In genomic region chr1:231871878-231872277, GRCh38 we compare ENCODE assay signal across 21 cellular contexts.
A peak's percentile ranks its signal among the peaks of the same experiment; 100 is the strongest.
DNase-seq lines count a peak whose midpoint lies in the region; ATAC-seq and TF ChIP-seq lines count a peak whose summit lies in the region.
"Had no signal": no experiment of that assay in that cellular context is flagged by ENCODE, and none has a peak within 500 bp of the region (broad histone marks: within the 10 kb centered on the region; RNA-seq: fewer than 3 reads in every experiment).

No MANE protein-coding gene starts in this region.

- H3K27me3 ChIP-seq in aorta (ENCODE audit: control insufficient read depth in 1 of 2, insufficient read depth in 2 of 2, low read length in 1 of 2) (no peaks in the 10 kb centered on the region), Caco-2 (replicated peaks; ENCODE audit: control insufficient read depth, insufficient read depth, low read length) (no peaks in the 10 kb centered on the region)

- H3K27ac ChIP-seq in aorta (ENCODE audit: low read depth in 1 of 2, low read length in 2 of 2), result no peak overlapping the region
- H3K27ac ChIP-seq: left ventricle myocardium inferior had no signal

- H3K9me3 Mint-ChIP-seq in activated T-cell treated with anti-CD3 and anti-CD28 coated beads, Interleukin-2, amount 50 U/mL, for 24 hours, result peaks cover 5% of the 10 kb centered on the region
- H3K9me3 Mint-ChIP-seq in T-cell, result peaks cover 3 to 5% (median 4%) of the 10 kb centered on the region in 3 donors
- H3K9me3 Mint-ChIP-seq in immature natural killer cell, result peaks cover 0 to 5% (median 0%) of the 10 kb centered on the region in 6 donors
- peaks cover 10% of the 10 kb centered on the region for H3K9me3 Mint-ChIP-seq in Caco-2 (ENCODE audit: unreplicated experiment)

- no peak for TF ChIP-seq CTCF in Caco-2 (IDR thresholded peaks at IDR 0.05; ENCODE audit: insufficient read depth in 1 of 2, low read depth in 1 of 2, low read length in 1 of 2, severe bottlenecking in 1 of 2, unreplicated experiment in 1 of 2)

- H3K36me3 ChIP-seq in aorta (ENCODE audit: control insufficient read depth in 1 of 2, insufficient read depth in 2 of 2, low read length in 1 of 2), result no peaks in the 10 kb centered on the region
- H3K36me3 ChIP-seq in Caco-2 (ENCODE audit: control insufficient read depth, insufficient read depth, low read length), result no peaks in the 10 kb centered on the region

- peaks cover 2% of the 10 kb centered on the region for H3K36me3 Mint-ChIP-seq in activated T-cell treated with anti-CD3 and anti-CD28 coated beads, Interleukin-2, amount 50 U/mL, for 24 hours (ENCODE audit: low read depth)
- peaks cover 26% of the 10 kb centered on the region for H3K36me3 Mint-ChIP-seq in T-cell
- H3K36me3 Mint-ChIP-seq in immature natural killer cell, result peaks cover 5 to 9% (median 5%) of the 10 kb centered on the region in 3 donors
- H3K36me3 Mint-ChIP-seq in Caco-2 (ENCODE audit: insufficient read depth, unreplicated experiment), result peaks cover 7% of the 10 kb centered on the region

- peak overlapping the region; percentile 4 for H3K27ac Mint-ChIP-seq in activated T-cell treated with anti-CD3 and anti-CD28 coated beads, Interleukin-2, amount 50 U/mL, for 24 hours
- H3K27ac Mint-ChIP-seq in T-cell (peak overlapping the region; percentile 25 to 71), immature natural killer cell (peak overlapping the region; percentile 4 to 82 (median 76)), Caco-2 (ENCODE audit: unreplicated experiment) (no peak overlapping the region)
- H3K27ac Mint-ChIP-seq: activated naive CD4-positive, alpha-beta T cell treated with anti-CD3 and anti-CD28 coated beads for 36 hours had no signal

- no peaks in the 10 kb centered on the region for H3K27me3 Mint-ChIP-seq in activated T-cell treated with anti-CD3 and anti-CD28 coated beads, Interleukin-2, amount 50 U/mL, for 24 hours
- H3K27me3 Mint-ChIP-seq in T-cell (no peaks in the 10 kb centered on the region), immature natural killer cell (ENCODE audit: low read depth in 3 of 3) (no peaks in the 10 kb centered on the region), Caco-2 (ENCODE audit: insufficient read depth, unreplicated experiment) (no peaks in the 10 kb centered on the region)

- H3K9me3 ChIP-seq in aorta (ENCODE audit: control insufficient read depth, low read length), result no peaks in the 10 kb centered on the region
- peaks cover 2% of the 10 kb centered on the region; the same call in 1 of the 2 replicates for H3K9me3 ChIP-seq in Caco-2

- CTCF ChIA-PET in T-cell (lab: Charles Lee), result no interaction called here
- CTCF ChIA-PET in Caco-2 (lab: Charles Lee), result no interaction called here

- ATAC-seq in T-cell (replicated peaks in 1 of 4), result peak in 3 of 4 experiments; percentile 34 to 67 (median 56)
- peak; percentile 7 for ATAC-seq in aorta (ENCODE audit: low FRiP score)
- ATAC-seq: K562 had no signal

- H3K4me3 ChIP-seq in aorta (ENCODE audit: low read length in 2 of 2) (no peak overlapping the region), Caco-2 (ENCODE audit: low read depth, low read length) (no peak overlapping the region)
- H3K4me3 ChIP-seq: K562, left ventricle myocardium inferior had no signal

- peaks cover 37% of the 10 kb centered on the region for H3K4me1 Mint-ChIP-seq in activated T-cell treated with anti-CD3 and anti-CD28 coated beads, Interleukin-2, amount 50 U/mL, for 24 hours (ENCODE audit: low read depth)
- peaks cover 44 to 47% (median 45%) of the 10 kb centered on the region in 3 donors for H3K4me1 Mint-ChIP-seq in T-cell
- H3K4me1 Mint-ChIP-seq in immature natural killer cell, result peaks cover 41 to 48% of the 10 kb centered on the region in 2 donors
- H3K4me1 Mint-ChIP-seq in Caco-2 (ENCODE audit: low read depth, unreplicated experiment), result no peaks in the 10 kb centered on the region

- POLR2A ChIA-PET in T-cell (lab: Charles Lee), result no interaction called here
- POLR2A ChIA-PET in Caco-2 (lab: Charles Lee), result no interaction called here

- intact Hi-C loops in aorta (cut with DNase I), result no loop called here
- intact Hi-C loops in Caco-2 (cut with micrococcal nuclease; ENCODE audit: unreplicated experiment), result no loop called here

- H3K4me3 Mint-ChIP-seq in activated T-cell treated with anti-CD3 and anti-CD28 coated beads, Interleukin-2, amount 50 U/mL, for 24 hours, result no peak overlapping the region
- H3K4me3 Mint-ChIP-seq in T-cell, result no peak overlapping the region
- H3K4me3 Mint-ChIP-seq in immature natural killer cell, result peak overlapping the region in 4 of 5 donors; percentile 18 to 59 (median 38)
- no peak overlapping the region for H3K4me3 Mint-ChIP-seq in Caco-2 (ENCODE audit: unreplicated experiment)
- H3K4me3 Mint-ChIP-seq: activated naive CD4-positive, alpha-beta T cell treated with anti-CD3 and anti-CD28 coated beads for 36 hours had no signal

- WGBS in aorta, 2 donors, result 72 to 84% methylated on average over 5 of the region's 5 CpGs

- H3K4me1 ChIP-seq in aorta (ENCODE audit: control insufficient read depth in 1 of 2, insufficient read depth in 2 of 2, low read length in 2 of 2), result no peaks in the 10 kb centered on the region
- no peaks in the 10 kb centered on the region for H3K4me1 ChIP-seq in Caco-2

- no TSS peak for BruUV-seq in Caco-2 (replicated peaks; lab: Mats Ljungman, UMichigan)

- DNase-seq in activated T-cell treated with anti-CD3 and anti-CD28 coated beads, Interleukin-2, amount 50 U/mL, for 24 hours, result no peak
- DNase-seq in activated T-cell treated with anti-CD3 and anti-CD28 coated beads for 4 hours (no peak), T-cell (peak in 1 of 34 experiments; percentile 11), immature natural killer cell (peak in 1 of 3 donors; percentile 16), aorta (no peak), NCI-H345 (lab: John Stamatoyannopoulos, UW) (no peak), NCI-H446 treated with DMSO at 0.1 percent for 48 hours (lab: John Stamatoyannopoulos, UW) (no peak), Caco-2 (no peak)
- DNase-seq: activated CD4-positive, alpha-beta T cell treated with anti-CD3 and anti-CD28 coated beads, Interleukin-2, amount 50 U/mL, for 4 hours; activated naive CD4-positive, alpha-beta T cell treated with anti-CD3 and anti-CD28 coated beads for 36 hours; activated T-cell treated with anti-CD3 and anti-CD28 coated beads, Interleukin-2, amount 50 U/mL, for 1 hour; DMS79; glutamatergic neuron; left ventricle myocardium inferior; NCI-H1694 treated with DMSO at 0.1 percent for 48 hours; NCI-H774; retina; SHP77 treated with DMSO at 0.1 percent for 48 hours; stimulated activated CD4-positive, alpha-beta T cell treated with anti-CD3 and anti-CD28 coated beads, Interleukin-12 subunit alpha, Interleukin-12 subunit beta, amount 100 ng/mL, for 4 hours; substantia nigra had no signal

Comparison
In these comparisons a context has a peak if more than half of its experiments do, and no peak if none do; other contexts are left out.
1. H3K4me3 Mint-ChIP-seq: peak in immature natural killer cell (4 of 5); none in activated T-cell treated with anti-CD3 and anti-CD28 coated beads, Interleukin-2, amount 50 U/mL, for 24 hours (single experiment), T-cell (0 of 3) and Caco-2 (single experiment).